In genomic region chr7:156547884-156548561, GRCh38 we compare ENCODE assay signal across 24 cellular contexts.
"Had no signal": no experiment of that assay in that cellular context is flagged by ENCODE, and none has a peak within 500 bp of the region (broad histone marks: within the 10 kb centered on the region; RNA-seq: fewer than 3 reads in every experiment).

No MANE protein-coding gene starts in this region.

- H3K36me3 Mint-ChIP-seq: activated naive CD4-positive, alpha-beta T cell treated with anti-CD3 and anti-CD28 coated beads, Interleukin-2, amount 10 ng/mL, durations not matched to agents 7 days and 5 days; type B pancreatic cell had no signal

- H3K36me3 ChIP-seq: brain microvascular endothelial cell, gastrocnemius medialis, left ventricle myocardium inferior had no signal

- H3K27ac Mint-ChIP-seq: activated B cell treated with CpG ODN at 0.5 μM for 24 hours; activated CD4-positive, alpha-beta T cell treated with anti-CD3 and anti-CD28 coated beads, Interleukin-2, amount 10 ng/mL, durations not matched to agents 24 days and 14 days; activated CD8-positive, alpha-beta T cell treated with anti-CD3 and anti-CD28 coated beads for 36 hours; activated naive CD4-positive, alpha-beta T cell treated with anti-CD3 and anti-CD28 coated beads, Interleukin-2, amount 10 ng/mL, durations not matched to agents 7 days and 5 days; activated naive CD8-positive, alpha-beta T cell treated with anti-CD3 and anti-CD28 coated beads, Interleukin-2, amount 50 U/mL, for 24 hours; activated T-cell treated with anti-CD3 and anti-CD28 coated beads, Interleukin-2, amount 50 U/mL, for 24 hours; nephron; type B pancreatic cell had no signal

- H3K9me3 Mint-ChIP-seq: activated CD4-positive, alpha-beta T cell treated with anti-CD3 and anti-CD28 coated beads, Interleukin-2, amount 10 ng/mL, durations not matched to agents 24 days and 14 days; activated CD8-positive, alpha-beta T cell treated with anti-CD3 and anti-CD28 coated beads for 36 hours; activated T-cell treated with anti-CD3 and anti-CD28 coated beads, Interleukin-2, amount 50 U/mL, for 24 hours; type B pancreatic cell had no signal

- H3K9me3 ChIP-seq: gastrocnemius medialis, stomach, testis had no signal

- H3K27me3 Mint-ChIP-seq: type B pancreatic cell had no signal

- DNase-seq: activated B cell treated with CpG ODN at 0.5 μM for 24 hours; activated CD4-positive, alpha-beta T cell treated with anti-CD3 and anti-CD28 coated beads, Interleukin-2, amount 10 ng/mL, durations not matched to agents 24 days and 14 days; activated CD8-positive, alpha-beta T cell treated with anti-CD3 and anti-CD28 coated beads for 36 hours; activated effector memory CD4-positive, alpha-beta T cell treated with Interleukin-2 at 50 U/mL for 16 hours; activated naive CD4-positive, alpha-beta T cell treated with anti-CD3 and anti-CD28 coated beads, Interleukin-2, amount 10 ng/mL, durations not matched to agents 7 days and 5 days; activated naive CD8-positive, alpha-beta T cell treated with anti-CD3 and anti-CD28 coated beads, Interleukin-2, amount 50 U/mL, for 24 hours; activated T-cell treated with anti-CD3 and anti-CD28 coated beads, Interleukin-2, amount 50 U/mL, for 24 hours; anterior cingulate cortex; brain microvascular endothelial cell; gastrocnemius medialis; head of caudate nucleus; left ventricle myocardium inferior; mammary epithelial cell; midbrain; stimulated activated CD4-positive, alpha-beta T cell treated with anti-CD3 and anti-CD28 coated beads, Interleukin-4, amount 100 ng/mL, for 1 hour; stomach; T-helper 9 cell; testis had no signal

- H3K4me1 Mint-ChIP-seq: activated B cell treated with CpG ODN at 0.5 μM for 24 hours; activated CD4-positive, alpha-beta T cell treated with anti-CD3 and anti-CD28 coated beads, Interleukin-2, amount 10 ng/mL, durations not matched to agents 24 days and 14 days; activated naive CD4-positive, alpha-beta T cell treated with anti-CD3 and anti-CD28 coated beads, Interleukin-2, amount 10 ng/mL, durations not matched to agents 7 days and 5 days; activated naive CD8-positive, alpha-beta T cell treated with anti-CD3 and anti-CD28 coated beads, Interleukin-2, amount 50 U/mL, for 24 hours; central memory CD8-positive, alpha-beta T cell; nephron had no signal

- H3K27ac ChIP-seq: brain microvascular endothelial cell, coronary artery, gastrocnemius medialis, left ventricle myocardium inferior, stomach, testis had no signal

- H3K4me3 ChIP-seq: coronary artery, gastrocnemius medialis, left ventricle myocardium inferior, smooth muscle cell, stomach, testis had no signal

- H3K4me1 ChIP-seq: gastrocnemius medialis, left ventricle myocardium inferior, testis had no signal

- H3K27me3 ChIP-seq: brain microvascular endothelial cell, gastrocnemius medialis, stomach, testis had no signal

- ATAC-seq: activated CD8-positive, alpha-beta T cell treated with anti-CD3 and anti-CD28 coated beads for 36 hours; activated naive CD8-positive, alpha-beta T cell treated with anti-CD3 and anti-CD28 coated beads, Interleukin-2, amount 50 U/mL, for 24 hours; gastrocnemius medialis; sciatic nerve had no signal

- H3K4me2 ChIP-seq: smooth muscle cell had no signal

- H3K4me3 Mint-ChIP-seq: activated B cell treated with CpG ODN at 0.5 μM for 24 hours; activated CD4-positive, alpha-beta T cell treated with anti-CD3 and anti-CD28 coated beads, Interleukin-2, amount 10 ng/mL, durations not matched to agents 24 days and 14 days; activated CD8-positive, alpha-beta T cell treated with anti-CD3 and anti-CD28 coated beads for 36 hours; activated naive CD4-positive, alpha-beta T cell treated with anti-CD3 and anti-CD28 coated beads, Interleukin-2, amount 10 ng/mL, durations not matched to agents 7 days and 5 days; activated naive CD8-positive, alpha-beta T cell treated with anti-CD3 and anti-CD28 coated beads, Interleukin-2, amount 50 U/mL, for 24 hours; activated T-cell treated with anti-CD3 and anti-CD28 coated beads, Interleukin-2, amount 50 U/mL, for 24 hours; central memory CD8-positive, alpha-beta T cell; nephron; type B pancreatic cell had no signal
